ENCODE assay signal across 13 cellular contexts in the genomic region with DNA sequence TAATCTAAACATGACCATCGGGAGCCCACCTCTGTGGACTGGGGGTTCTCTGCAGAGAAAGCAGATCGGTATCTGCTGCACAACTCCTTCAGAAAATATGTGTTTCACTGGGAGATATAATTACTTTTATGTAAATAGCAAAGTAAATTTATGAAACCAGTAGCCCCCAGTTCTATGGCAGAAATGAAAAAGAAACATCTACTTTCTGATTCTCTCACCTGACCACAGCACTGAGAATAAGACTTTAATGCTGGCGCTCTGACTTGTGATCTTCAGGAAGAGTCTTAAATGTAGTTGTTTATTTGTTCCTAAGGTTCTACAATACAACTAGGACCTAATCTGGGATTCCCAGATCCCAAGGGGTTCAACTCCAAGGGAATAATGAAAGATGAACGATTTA.
DNase-seq lines count a peak whose midpoint lies in the region; ATAC-seq and TF ChIP-seq lines count a peak whose summit lies in the region.
"Had no signal": no experiment of that assay in that cellular context is flagged by ENCODE, and none has a peak within 500 bp of the region (broad histone marks: within the 10 kb centered on the region; RNA-seq: fewer than 3 reads in every experiment).

No MANE protein-coding gene starts in this region.

- no peaks in the 10 kb centered on the region for H3K27me3 Mint-ChIP-seq in activated T-helper 17 cell treated with anti-CD3 and anti-CD28 coated beads, Interleukin-2, amount 50 U/mL, for 72 hours
- no peaks in the 10 kb centered on the region for H3K27me3 Mint-ChIP-seq in CD8-positive, alpha-beta memory T cell
- H3K27me3 Mint-ChIP-seq: activated CD8-positive, alpha-beta T cell treated with anti-CD3 and anti-CD28 coated beads for 36 hours; dendritic cell treated with granulocyte-macrophage colony-stimulating factor and Interleukin-4, amounts not matched to agents 40 ng/mL and 50 ng/mL, for 4 days had no signal

- H3K27ac ChIP-seq in ovary: no peak overlapping the region
- H3K27ac ChIP-seq in CD8-positive, alpha-beta memory T cell (ENCODE audit: low read depth, low read length): no peak overlapping the region
- no peak overlapping the region for H3K27ac ChIP-seq in WERI-Rb-1
- H3K27ac ChIP-seq: gastroesophageal sphincter had no signal

- CTCF ChIA-PET in CD8-positive, alpha-beta memory T cell (lab: Charles Lee): no interaction called here

- peaks cover 35% of the 10 kb centered on the region for H3K9me3 Mint-ChIP-seq in activated T-helper 17 cell treated with anti-CD3 and anti-CD28 coated beads, Interleukin-2, amount 50 U/mL, for 72 hours
- H3K9me3 Mint-ChIP-seq in CD8-positive, alpha-beta memory T cell: peaks cover 19 to 44% (median 25%) of the 10 kb centered on the region in 5 donors

- peak; percentile 73 for ATAC-seq in GM18517 (IDR thresholded peaks at IDR 0.05; ENCODE audit: unreplicated experiment)
- ATAC-seq in GM21390 (IDR thresholded peaks at IDR 0.05; ENCODE audit: unreplicated experiment): peak; percentile 76
- ATAC-seq in HG02973 (IDR thresholded peaks at IDR 0.05; ENCODE audit: unreplicated experiment): peak; percentile 71
- peak; percentile 54 for ATAC-seq in HG03575 (IDR thresholded peaks at IDR 0.05; ENCODE audit: extremely low read depth, insufficient number of reproducible peaks, low FRiP score, unreplicated experiment)
- no peak for ATAC-seq in activated T-helper 17 cell treated with anti-CD3 and anti-CD28 coated beads, Interleukin-2, amount 50 U/mL, for 72 hours (replicated peaks)
- ATAC-seq: activated CD8-positive, alpha-beta T cell treated with anti-CD3 and anti-CD28 coated beads for 36 hours; gastroesophageal sphincter had no signal

- no peaks in the 10 kb centered on the region for H3K36me3 Mint-ChIP-seq in activated T-helper 17 cell treated with anti-CD3 and anti-CD28 coated beads, Interleukin-2, amount 50 U/mL, for 72 hours (ENCODE audit: low read depth)
- no peaks in the 10 kb centered on the region for H3K36me3 Mint-ChIP-seq in CD8-positive, alpha-beta memory T cell

- no peak for TF ChIP-seq EP300 in ovary (IDR thresholded peaks at IDR 0.05)

- H3K36me3 ChIP-seq in ovary: no peaks in the 10 kb centered on the region
- no peaks in the 10 kb centered on the region for H3K36me3 ChIP-seq in CD8-positive, alpha-beta memory T cell (ENCODE audit: insufficient read depth, low read length)
- H3K36me3 ChIP-seq in WERI-Rb-1: no peaks in the 10 kb centered on the region
- H3K36me3 ChIP-seq: gastroesophageal sphincter had no signal

- H3K27me3 ChIP-seq in ovary (no peaks in the 10 kb centered on the region), WERI-Rb-1 (ENCODE audit: insufficient read depth, low read depth, severe bottlenecking) (no peaks in the 10 kb centered on the region)
- no peaks in the 10 kb centered on the region for H3K27me3 ChIP-seq in CD8-positive, alpha-beta memory T cell (ENCODE audit: insufficient read depth, low read length, poor library complexity, severe bottlenecking)
- H3K27me3 ChIP-seq: gastroesophageal sphincter had no signal

- no peak for TF ChIP-seq POLR2A in ovary (IDR thresholded peaks at IDR 0.05)

- 89 to 95% (median 93%) methylated on average over 4 of the region's 4 CpGs for WGBS in ovary, 3 donors

- no peaks in the 10 kb centered on the region for H3K9me3 ChIP-seq in ovary
- peaks cover 5% of the 10 kb centered on the region for H3K9me3 ChIP-seq in CD8-positive, alpha-beta memory T cell (ENCODE audit: low read length)
- no peaks in the 10 kb centered on the region for H3K9me3 ChIP-seq in WERI-Rb-1 (ENCODE audit: severe bottlenecking)
- H3K9me3 ChIP-seq: gastroesophageal sphincter had no signal

- no peak for DNase-seq in ovary
- no peak for DNase-seq in CD8-positive, alpha-beta memory T cell
- DNase-seq in WERI-Rb-1: no peak
- DNase-seq: activated CD8-positive, alpha-beta T cell treated with anti-CD3 and anti-CD28 coated beads for 36 hours; NCI-H1092 treated with DMSO at 0.1 percent for 48 hours; stimulated activated naive CD4-positive, alpha-beta T cell treated with Interleukin-2 at 50 U/mL for 16 hours had no signal

- H3K4me1 ChIP-seq in ovary (ENCODE audit: insufficient read depth): no peaks in the 10 kb centered on the region
- no peaks in the 10 kb centered on the region for H3K4me1 ChIP-seq in CD8-positive, alpha-beta memory T cell (ENCODE audit: insufficient read depth, low read length)
- H3K4me1 ChIP-seq: gastroesophageal sphincter had no signal

- H3K4me3 ChIP-seq in ovary: no peak overlapping the region
- no peak overlapping the region for H3K4me3 ChIP-seq in CD8-positive, alpha-beta memory T cell (ENCODE audit: low read length)
- H3K4me3 ChIP-seq in WERI-Rb-1 (ENCODE audit: low read depth, low read length): no peak overlapping the region
- H3K4me3 ChIP-seq: gastroesophageal sphincter had no signal

- POLR2A ChIA-PET in CD8-positive, alpha-beta memory T cell (lab: Charles Lee): no interaction called here

- no peak overlapping the region for H3K4me3 Mint-ChIP-seq in activated T-helper 17 cell treated with anti-CD3 and anti-CD28 coated beads, Interleukin-2, amount 50 U/mL, for 72 hours
- H3K4me3 Mint-ChIP-seq in CD8-positive, alpha-beta memory T cell: no peak overlapping the region
- H3K4me3 Mint-ChIP-seq: activated CD8-positive, alpha-beta T cell treated with anti-CD3 and anti-CD28 coated beads for 36 hours; dendritic cell treated with granulocyte-macrophage colony-stimulating factor and Interleukin-4, amounts not matched to agents 40 ng/mL and 50 ng/mL, for 4 days had no signal

- no peak overlapping the region for H3K27ac Mint-ChIP-seq in activated T-helper 17 cell treated with anti-CD3 and anti-CD28 coated beads, Interleukin-2, amount 50 U/mL, for 72 hours
- no peak overlapping the region for H3K27ac Mint-ChIP-seq in CD8-positive, alpha-beta memory T cell
- H3K27ac Mint-ChIP-seq: activated CD8-positive, alpha-beta T cell treated with anti-CD3 and anti-CD28 coated beads for 36 hours; dendritic cell treated with granulocyte-macrophage colony-stimulating factor and Interleukin-4, amounts not matched to agents 40 ng/mL and 50 ng/mL, for 4 days had no signal

- intact Hi-C loops in ovary (cut with DNase I): no loop called here

- H3K4me1 Mint-ChIP-seq in activated T-helper 17 cell treated with anti-CD3 and anti-CD28 coated beads, Interleukin-2, amount 50 U/mL, for 72 hours: no peaks in the 10 kb centered on the region
- no peaks in the 10 kb centered on the region for H3K4me1 Mint-ChIP-seq in CD8-positive, alpha-beta memory T cell

- no peak for TF ChIP-seq CTCF in ovary (IDR thresholded peaks at IDR 0.05)
- no peak for TF ChIP-seq CTCF in WERI-Rb-1 (IDR thresholded peaks at IDR 0.05; ENCODE audit: low read depth, low read length)
